ENCODE assay signal across 32 cellular contexts in genomic region chr2:7829241-7829640, GRCh38.
"Had no signal": no experiment of that assay in that cellular context is flagged by ENCODE, and none has a peak within 500 bp of the region (broad histone marks: within the 10 kb centered on the region; RNA-seq: fewer than 3 reads in every experiment).

No MANE protein-coding gene starts in this region.

- H3K27ac ChIP-seq: breast epithelium, cardiac muscle cell, coronary artery, dorsolateral prefrontal cortex, foreskin keratinocyte, gastrocnemius medialis, heart left ventricle, WERI-Rb-1 had no signal

- ATAC-seq: activated CD4-positive, CD25-positive, alpha-beta regulatory T cell treated with anti-CD3 and anti-CD28 coated beads, Interleukin-2, amount 50 U/mL, for 24 hours; activated CD8-positive, alpha-beta T cell treated with anti-CD3 and anti-CD28 coated beads for 36 hours; activated T-cell treated with anti-CD3 and anti-CD28 coated beads, Interleukin-2, amount 50 U/mL, for 4 hours; activated T-helper 17 cell treated with anti-CD3 and anti-CD28 coated beads, Interleukin-2, amount 50 U/mL, for 72 hours; esophagus mucosa; foreskin keratinocyte; gastrocnemius medialis; heart left ventricle; T-helper 17 cell had no signal

- H3K36me3 ChIP-seq: breast epithelium, cardiac muscle cell, gastrocnemius medialis, heart left ventricle, WERI-Rb-1 had no signal

- DNase-seq: activated B cell treated with CpG ODN at 0.5 μM for 24 hours; activated CD4-positive, alpha-beta T cell treated with anti-CD3 and anti-CD28 coated beads for 48 hours; activated CD4-positive, alpha-beta T cell treated with anti-CD3 and anti-CD28 coated beads, Interleukin-2, amount 50 U/mL, for 1 hour; activated CD4-positive, alpha-beta T cell treated with anti-CD3 and anti-CD28 coated beads, Interleukin-2, amount 50 U/mL, for 48 hours; activated CD8-positive, alpha-beta memory T cell treated with anti-CD3 and anti-CD28 coated beads for 24 hours; activated CD8-positive, alpha-beta T cell treated with anti-CD3 and anti-CD28 coated beads for 36 hours; activated effector memory CD4-positive, alpha-beta T cell treated with Interleukin-2 at 50 U/mL for 16 hours; activated gamma-delta T cell treated with Interleukin-2 at 50 U/mL for 16 hours; activated naive CD4-positive, alpha-beta T cell treated with anti-CD3 and anti-CD28 coated beads, Interleukin-2, amount 50 U/mL, for 16 hours; activated naive CD4-positive, alpha-beta T cell treated with Interleukin-2 at 50 U/mL for 16 hours; activated T-cell treated with anti-CD3 and anti-CD28 coated beads, Interleukin-2, amount 50 U/mL, for 4 hours; amygdala; aorta; central memory CD4-positive, alpha-beta T cell; cerebellar nuclear complex; dorsolateral prefrontal cortex; effector memory CD4-positive, alpha-beta T cell; endodermal cell; foreskin keratinocyte; gastrocnemius medialis; glutamatergic neuron; heart left ventricle; T-helper 1 cell; T-helper 17 cell; T1000; WERI-Rb-1 had no signal

- H3K27me3 ChIP-seq: breast epithelium, cardiac muscle cell, foreskin keratinocyte, gastrocnemius medialis, heart left ventricle had no signal

- H3K4me3 ChIP-seq: breast epithelium, cardiac muscle cell, coronary artery, dorsolateral prefrontal cortex, gastrocnemius medialis, heart left ventricle had no signal

- H3K4me1 ChIP-seq: breast epithelium, gastrocnemius medialis, heart left ventricle had no signal

- H3K9me3 ChIP-seq: breast epithelium, gastrocnemius medialis, heart left ventricle had no signal
